In the genomic region with DNA sequence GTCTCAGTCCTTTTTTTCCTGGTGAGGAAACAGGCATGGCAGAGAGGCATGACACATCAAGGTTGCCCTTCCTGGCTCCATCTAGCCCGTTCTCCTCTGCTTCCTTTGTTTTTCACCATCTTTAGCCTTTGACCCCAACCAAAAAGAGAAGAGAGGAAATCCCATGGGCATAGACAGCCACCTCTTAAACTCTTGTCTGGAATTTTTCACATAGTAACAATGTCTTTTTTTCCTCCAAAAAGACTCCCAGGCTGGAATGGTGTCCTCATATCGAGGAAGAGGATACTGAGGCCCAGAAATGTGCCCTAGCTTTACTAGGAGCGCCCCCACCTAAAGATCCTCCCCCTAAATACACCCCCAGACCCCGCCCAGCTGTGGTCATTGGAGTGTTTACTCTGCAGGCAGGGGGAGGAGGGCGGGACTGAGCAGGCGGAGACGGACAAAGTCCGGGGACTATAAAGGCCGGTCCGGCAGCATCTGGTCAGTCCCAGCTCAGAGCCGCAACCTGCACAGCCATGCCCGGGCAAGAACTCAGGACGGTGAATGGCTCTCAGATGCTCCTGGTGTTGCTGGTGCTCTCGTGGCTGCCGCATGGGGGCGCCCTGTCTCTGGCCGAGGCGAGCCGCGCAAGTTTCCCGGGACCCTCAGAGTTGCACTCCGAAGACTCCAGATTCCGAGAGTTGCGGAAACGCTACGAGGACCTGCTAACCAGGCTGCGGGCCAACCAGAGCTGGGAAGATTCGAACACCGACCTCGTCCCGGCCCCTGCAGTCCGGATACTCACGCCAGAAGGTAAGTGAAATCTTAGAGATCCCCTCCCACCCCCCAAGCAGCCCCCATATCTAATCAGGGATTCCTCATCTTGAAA, we compare ENCODE assay signal across 1 cellular context.
A peak's percentile ranks its signal among the peaks of the same experiment; 100 is the strongest.
TF ChIP-seq lines count a peak whose summit lies in the region.

Gene GDF15 (plus strand): TSS at position 484 of the 868 bp plus-strand sequence. CDS start 32 bp downstream, at position 516.

TF ChIP-seq in HepG2, 621 proteins besides CTCF, POLR2A, EP300 and RAD21 (continued from another document and continues in another):
- TF ChIP-seq, protein P1, sequence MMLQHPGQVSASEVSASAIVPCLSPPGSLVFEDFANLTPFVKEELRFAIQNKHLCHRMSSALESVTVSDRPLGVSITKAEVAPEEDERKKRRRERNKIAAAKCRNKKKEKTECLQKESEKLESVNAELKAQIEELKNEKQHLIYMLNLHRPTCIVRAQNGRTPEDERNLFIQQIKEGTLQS (CRISPR knock-in tag; IDR thresholded peaks at IDR 0.05) = peak; percentile 59
- TF ChIP-seq USF2 (IDR thresholded peaks at IDR 0.05; ENCODE audit: low read depth, low read length) (no peak), USF2 (CRISPR knock-in tag; IDR thresholded peaks at IDR 0.05; ENCODE audit: borderline replicate concordance) (no peak; the same call in 1 of the 2 replicates), ZSCAN20 (CRISPR knock-in tag; IDR thresholded peaks at IDR 0.05; ENCODE audit: borderline replicate concordance) (peak; percentile 94), ZNF136 (CRISPR knock-in tag; IDR thresholded peaks at IDR 0.05; ENCODE audit: low read depth) (peak; percentile 26; the same call in 1 of the 2 replicates), ZNF496 (CRISPR knock-in tag; IDR thresholded peaks at IDR 0.05; ENCODE audit: insufficient replicate concordance) (no peak), HNRNPK (IDR thresholded peaks at IDR 0.05; ENCODE audit: low read depth, low read length, poor library complexity, severe bottlenecking) (peak; percentile 32), ZBTB1 (CRISPR knock-in tag; IDR thresholded peaks at IDR 0.05; ENCODE audit: borderline replicate concordance) (no peak), SRSF4 (IDR thresholded peaks at IDR 0.05; ENCODE audit: low read depth, low read length, poor library complexity, severe bottlenecking) (no peak), IKZF1 (IDR thresholded peaks at IDR 0.05) (no peak), ZMAT5 (CRISPR knock-in tag; IDR thresholded peaks at IDR 0.05; ENCODE audit: borderline replicate concordance, low read depth) (no peak), CENPBD1 (CRISPR knock-in tag; IDR thresholded peaks at IDR 0.05; ENCODE audit: borderline replicate concordance, low read depth) (no peak), EHMT2 (IDR thresholded peaks at IDR 0.05; ENCODE audit: borderline replicate concordance, low read depth, low read length) (no peak), MXI1 (IDR thresholded peaks at IDR 0.05; ENCODE audit: borderline replicate concordance, low read depth, low read length) (peak; percentile 79; the same call in 1 of the 3 replicates), KAT8 (CRISPR knock-in tag; IDR thresholded peaks at IDR 0.05) (peak; percentile 82), HCFC1 (IDR thresholded peaks at IDR 0.05; ENCODE audit: low read depth, low read length) (peak; percentile 20; the same call in 1 of the 2 replicates), ZNF670 (CRISPR knock-in tag; IDR thresholded peaks at IDR 0.05; ENCODE audit: borderline replicate concordance) (0 out of 2 replicates have a peak, but pooled peaks have one; percentile 77), MLLT10 (CRISPR knock-in tag; IDR thresholded peaks at IDR 0.05) (peak; percentile 93; the same call in 1 of the 2 replicates), ZMYM4 (CRISPR knock-in tag; IDR thresholded peaks at IDR 0.05) (peak; percentile 92), NFE2 (CRISPR knock-in tag; IDR thresholded peaks at IDR 0.05) (no peak), RFX3 (CRISPR knock-in tag; IDR thresholded peaks at IDR 0.05) (no peak), ZNF552 (CRISPR knock-in tag; IDR thresholded peaks at IDR 0.05; ENCODE audit: borderline replicate concordance) (no peak; the same call in 1 of the 2 replicates), PAX8 (CRISPR knock-in tag; IDR thresholded peaks at IDR 0.05; ENCODE audit: borderline replicate concordance) (no peak; the same call in 1 of the 2 replicates), TOE1 (CRISPR knock-in tag; IDR thresholded peaks at IDR 0.05) (no peak; the same call in 1 of the 2 replicates), KIAA2018 (CRISPR knock-in tag; IDR thresholded peaks at IDR 0.05; ENCODE audit: borderline replicate concordance) (no peak)
- TF ChIP-seq, protein P2, sequence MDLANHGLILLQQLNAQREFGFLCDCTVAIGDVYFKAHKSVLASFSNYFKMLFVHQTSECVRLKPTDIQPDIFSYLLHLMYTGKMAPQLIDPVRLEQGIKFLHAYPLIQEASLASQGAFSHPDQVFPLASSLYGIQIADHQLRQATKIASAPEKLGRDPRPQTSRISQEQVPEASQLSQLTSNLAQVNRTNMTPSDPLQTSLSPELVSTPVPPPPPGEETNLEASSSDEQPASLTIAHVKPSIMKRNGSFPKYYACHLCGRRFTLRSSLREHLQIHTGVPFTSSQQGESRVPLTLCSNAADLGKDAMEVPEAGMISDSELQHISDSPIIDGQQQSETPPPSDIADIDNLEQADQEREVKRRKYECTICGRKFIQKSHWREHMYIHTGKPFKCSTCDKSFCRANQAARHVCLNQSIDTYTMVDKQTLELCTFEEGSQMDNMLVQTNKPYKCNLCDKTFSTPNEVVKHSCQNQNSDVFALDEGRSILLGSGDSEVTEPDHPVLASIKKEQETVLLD (CRISPR knock-in tag; IDR thresholded peaks at IDR 0.05; ENCODE audit: low read depth) = peak; percentile 77; the same call in 1 of the 2 replicates
- TF ChIP-seq, protein P3, sequence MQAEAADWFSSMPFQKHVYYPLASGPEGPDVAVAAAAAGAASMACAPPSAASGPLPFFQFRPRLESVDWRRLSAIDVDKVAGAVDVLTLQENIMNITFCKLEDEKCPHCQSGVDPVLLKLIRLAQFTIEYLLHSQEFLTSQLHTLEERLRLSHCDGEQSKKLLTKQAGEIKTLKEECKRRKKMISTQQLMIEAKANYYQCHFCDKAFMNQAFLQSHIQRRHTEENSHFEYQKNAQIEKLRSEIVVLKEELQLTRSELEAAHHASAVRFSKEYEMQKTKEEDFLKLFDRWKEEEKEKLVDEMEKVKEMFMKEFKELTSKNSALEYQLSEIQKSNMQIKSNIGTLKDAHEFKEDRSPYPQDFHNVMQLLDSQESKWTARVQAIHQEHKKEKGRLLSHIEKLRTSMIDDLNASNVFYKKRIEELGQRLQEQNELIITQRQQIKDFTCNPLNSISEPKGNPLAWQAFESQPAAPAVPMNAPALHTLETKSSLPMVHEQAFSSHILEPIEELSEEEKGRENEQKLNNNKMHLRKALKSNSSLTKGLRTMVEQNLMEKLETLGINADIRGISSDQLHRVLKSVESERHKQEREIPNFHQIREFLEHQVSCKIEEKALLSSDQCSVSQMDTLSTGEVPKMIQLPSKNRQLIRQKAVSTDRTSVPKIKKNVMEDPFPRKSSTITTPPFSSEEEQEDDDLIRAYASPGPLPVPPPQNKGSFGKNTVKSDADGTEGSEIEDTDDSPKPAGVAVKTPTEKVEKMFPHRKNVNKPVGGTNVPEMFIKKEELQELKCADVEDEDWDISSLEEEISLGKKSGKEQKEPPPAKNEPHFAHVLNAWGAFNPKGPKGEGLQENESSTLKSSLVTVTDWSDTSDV (CRISPR knock-in tag; IDR thresholded peaks at IDR 0.05) = no peak; the same call in 1 of the 2 replicates
- TF ChIP-seq, protein P4, sequence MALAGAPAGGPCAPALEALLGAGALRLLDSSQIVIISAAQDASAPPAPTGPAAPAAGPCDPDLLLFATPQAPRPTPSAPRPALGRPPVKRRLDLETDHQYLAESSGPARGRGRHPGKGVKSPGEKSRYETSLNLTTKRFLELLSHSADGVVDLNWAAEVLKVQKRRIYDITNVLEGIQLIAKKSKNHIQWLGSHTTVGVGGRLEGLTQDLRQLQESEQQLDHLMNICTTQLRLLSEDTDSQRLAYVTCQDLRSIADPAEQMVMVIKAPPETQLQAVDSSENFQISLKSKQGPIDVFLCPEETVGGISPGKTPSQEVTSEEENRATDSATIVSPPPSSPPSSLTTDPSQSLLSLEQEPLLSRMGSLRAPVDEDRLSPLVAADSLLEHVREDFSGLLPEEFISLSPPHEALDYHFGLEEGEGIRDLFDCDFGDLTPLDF (CRISPR knock-in tag; IDR thresholded peaks at IDR 0.05) = peak; percentile 87
- TF ChIP-seq, protein P5, sequence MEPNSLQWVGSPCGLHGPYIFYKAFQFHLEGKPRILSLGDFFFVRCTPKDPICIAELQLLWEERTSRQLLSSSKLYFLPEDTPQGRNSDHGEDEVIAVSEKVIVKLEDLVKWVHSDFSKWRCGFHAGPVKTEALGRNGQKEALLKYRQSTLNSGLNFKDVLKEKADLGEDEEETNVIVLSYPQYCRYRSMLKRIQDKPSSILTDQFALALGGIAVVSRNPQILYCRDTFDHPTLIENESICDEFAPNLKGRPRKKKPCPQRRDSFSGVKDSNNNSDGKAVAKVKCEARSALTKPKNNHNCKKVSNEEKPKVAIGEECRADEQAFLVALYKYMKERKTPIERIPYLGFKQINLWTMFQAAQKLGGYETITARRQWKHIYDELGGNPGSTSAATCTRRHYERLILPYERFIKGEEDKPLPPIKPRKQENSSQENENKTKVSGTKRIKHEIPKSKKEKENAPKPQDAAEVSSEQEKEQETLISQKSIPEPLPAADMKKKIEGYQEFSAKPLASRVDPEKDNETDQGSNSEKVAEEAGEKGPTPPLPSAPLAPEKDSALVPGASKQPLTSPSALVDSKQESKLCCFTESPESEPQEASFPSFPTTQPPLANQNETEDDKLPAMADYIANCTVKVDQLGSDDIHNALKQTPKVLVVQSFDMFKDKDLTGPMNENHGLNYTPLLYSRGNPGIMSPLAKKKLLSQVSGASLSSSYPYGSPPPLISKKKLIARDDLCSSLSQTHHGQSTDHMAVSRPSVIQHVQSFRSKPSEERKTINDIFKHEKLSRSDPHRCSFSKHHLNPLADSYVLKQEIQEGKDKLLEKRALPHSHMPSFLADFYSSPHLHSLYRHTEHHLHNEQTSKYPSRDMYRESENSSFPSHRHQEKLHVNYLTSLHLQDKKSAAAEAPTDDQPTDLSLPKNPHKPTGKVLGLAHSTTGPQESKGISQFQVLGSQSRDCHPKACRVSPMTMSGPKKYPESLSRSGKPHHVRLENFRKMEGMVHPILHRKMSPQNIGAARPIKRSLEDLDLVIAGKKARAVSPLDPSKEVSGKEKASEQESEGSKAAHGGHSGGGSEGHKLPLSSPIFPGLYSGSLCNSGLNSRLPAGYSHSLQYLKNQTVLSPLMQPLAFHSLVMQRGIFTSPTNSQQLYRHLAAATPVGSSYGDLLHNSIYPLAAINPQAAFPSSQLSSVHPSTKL (CRISPR knock-in tag; IDR thresholded peaks at IDR 0.05) = peak; percentile 74
